ENCODE assay signal across 8 cellular contexts in genomic region chr10:1048732-1049424, GRCh38. TPM values are rescaled to one million over a fixed set of nuclear protein-coding genes. Genes with fewer than 3 reads are reported as not detected.
DNase-seq lines count a peak whose midpoint lies in the region; ATAC-seq and TF ChIP-seq lines count a peak whose summit lies in the region.

Gene IDI1, minus strand, starts transcription at chr10:1049119. Its CDS starts 116 bp downstream, at chr10:1049003.

- TF ChIP-seq POLR2A in GM19193 (IDR thresholded peaks at IDR 0.05; ENCODE audit: extremely low read depth, insufficient read depth, insufficient read length), result peak; percentile 99

- peak; percentile 89 for ATAC-seq in HG03432 (IDR thresholded peaks at IDR 0.05; ENCODE audit: unreplicated experiment)

- DNase-seq in Ammon's horn (ENCODE audit: low spot score) (peak; percentile 98), NCI-H460 (ENCODE audit: extremely low read depth, low read depth) (peak; percentile 96), cerebellar cortex (ENCODE audit: low spot score) (peak; percentile 99), islet precursor cell (peak; percentile 99)
- DNase-seq in activated CD4-positive, CD25-positive, alpha-beta regulatory T cell treated with anti-CD3 and anti-CD28 coated beads, Interleukin-2, amount 50 U/mL, for 72 hours, result peak; percentile 93
- DNase-seq in stimulated activated CD4-positive, alpha-beta T cell treated with anti-CD3 and anti-CD28 coated beads, Interleukin-12 subunit alpha, Interleukin-12 subunit beta, amount 100 ng/mL, for 4 hours, result peak; percentile 94

RNA-seq across cellular contexts. Expression of gene IDI1, which starts in this region (rescaled TPM):
- total RNA-seq in NCI-H460 (2014; rRNA removed; shearing (Covaris generic)), result 23.9 and 28.3 TPM in 2 replicates
- 71.7 and 95.0 TPM in 2 replicates for polyA plus RNA-seq in NCI-H460 (2014; cell fraction: nucleus; rRNA removed)

Comparison
In these comparisons a context has a peak if more than half of its experiments do, and no peak if none do; other contexts are left out.
1. Peak in every context shown above with its lines: DNase-seq and ATAC-seq.